ENCODE assay signal across 21 cellular contexts in genomic region chr2:72685666-72686065, GRCh38.
"Had no signal": no experiment of that assay in that cellular context is flagged by ENCODE, and none has a peak within 500 bp of the region (broad histone marks: within the 10 kb centered on the region; RNA-seq: fewer than 3 reads in every experiment).

No MANE protein-coding gene starts in this region.

- H3K4me1 Mint-ChIP-seq: stimulated activated memory B cell treated with anti-CD40 and anti-IgM and Interleukin-4, amounts not matched to agents 10 μg/mL and 1 μg/mL and 100 μg/mL, for 72 hours had no signal

- DNase-seq: colonic mucosa; effector memory CD4-positive, alpha-beta T cell; mesenchymal stem cell; midbrain; naive thymus-derived CD4-positive, alpha-beta T cell; nephron progenitor cell; nucleus accumbens; sigmoid colon; spleen; stimulated activated CD4-positive, alpha-beta T cell treated with anti-CD3 and anti-CD28 coated beads, Interleukin-4, amount 100 ng/mL, for 4 hours; stimulated activated naive CD8-positive, alpha-beta T cell treated with anti-CD3 and anti-CD28 coated beads, Interleukin-15, Interleukin-2, amounts not matched to agents 100 U/mL and 50 U/mL, for 24 hours; transverse colon had no signal

- H3K27ac ChIP-seq: colonic mucosa, prostate gland, right atrium auricular region, sigmoid colon, spleen, thoracic aorta, transverse colon, vagina had no signal

- H3K36me3 ChIP-seq: colonic mucosa, prostate gland, right atrium auricular region, sigmoid colon, spleen, thoracic aorta, transverse colon, vagina had no signal

- H3K4me3 Mint-ChIP-seq: dendritic cell treated with granulocyte-macrophage colony-stimulating factor and Interleukin-4, amounts not matched to agents 40 ng/mL and 50 ng/mL, for 4 days; naive thymus-derived CD4-positive, alpha-beta T cell; nephron progenitor cell; stimulated activated memory B cell treated with anti-CD40 and anti-IgM and Interleukin-4, amounts not matched to agents 10 μg/mL and 1 μg/mL and 100 μg/mL, for 72 hours had no signal

- H3K9me3 Mint-ChIP-seq: dendritic cell treated with granulocyte-macrophage colony-stimulating factor and Interleukin-4, amounts not matched to agents 40 ng/mL and 50 ng/mL, for 4 days; naive thymus-derived CD4-positive, alpha-beta T cell; nephron progenitor cell; stimulated activated memory B cell treated with anti-CD40 and anti-IgM and Interleukin-4, amounts not matched to agents 10 μg/mL and 1 μg/mL and 100 μg/mL, for 72 hours had no signal

- H3K27me3 Mint-ChIP-seq: dendritic cell treated with granulocyte-macrophage colony-stimulating factor and Interleukin-4, amounts not matched to agents 40 ng/mL and 50 ng/mL, for 4 days; naive thymus-derived CD4-positive, alpha-beta T cell; stimulated activated memory B cell treated with anti-CD40 and anti-IgM and Interleukin-4, amounts not matched to agents 10 μg/mL and 1 μg/mL and 100 μg/mL, for 72 hours had no signal

- FAIRE-seq: frontal cortex, keratinocyte had no signal

- ATAC-seq: left lobe of liver; naive thymus-derived CD4-positive, alpha-beta T cell; stimulated activated memory B cell treated with anti-CD40 and anti-IgM and Interleukin-4, amounts not matched to agents 10 μg/mL and 1 μg/mL and 100 μg/mL, for 72 hours; stimulated activated naive CD8-positive, alpha-beta T cell treated with anti-CD3 and anti-CD28 coated beads, Interleukin-15, Interleukin-2, amounts not matched to agents 100 U/mL and 50 U/mL, for 24 hours had no signal

- H3K4me1 ChIP-seq: colonic mucosa, prostate gland, spleen had no signal

- H3K4me3 ChIP-seq: colonic mucosa, prostate gland, right atrium auricular region, sigmoid colon, spleen, thoracic aorta, transverse colon, vagina had no signal

- H3K9me3 ChIP-seq: colonic mucosa, prostate gland, right atrium auricular region, sigmoid colon, spleen, thoracic aorta, transverse colon, vagina had no signal

- H3K27ac Mint-ChIP-seq: dendritic cell treated with granulocyte-macrophage colony-stimulating factor and Interleukin-4, amounts not matched to agents 40 ng/mL and 50 ng/mL, for 4 days; naive thymus-derived CD4-positive, alpha-beta T cell; nephron progenitor cell; stimulated activated memory B cell treated with anti-CD40 and anti-IgM and Interleukin-4, amounts not matched to agents 10 μg/mL and 1 μg/mL and 100 μg/mL, for 72 hours had no signal

- H3K27me3 ChIP-seq: colonic mucosa, right atrium auricular region, sigmoid colon, spleen, transverse colon, vagina had no signal
